ENCODE assay signal across 1 cellular context in the genomic region with DNA sequence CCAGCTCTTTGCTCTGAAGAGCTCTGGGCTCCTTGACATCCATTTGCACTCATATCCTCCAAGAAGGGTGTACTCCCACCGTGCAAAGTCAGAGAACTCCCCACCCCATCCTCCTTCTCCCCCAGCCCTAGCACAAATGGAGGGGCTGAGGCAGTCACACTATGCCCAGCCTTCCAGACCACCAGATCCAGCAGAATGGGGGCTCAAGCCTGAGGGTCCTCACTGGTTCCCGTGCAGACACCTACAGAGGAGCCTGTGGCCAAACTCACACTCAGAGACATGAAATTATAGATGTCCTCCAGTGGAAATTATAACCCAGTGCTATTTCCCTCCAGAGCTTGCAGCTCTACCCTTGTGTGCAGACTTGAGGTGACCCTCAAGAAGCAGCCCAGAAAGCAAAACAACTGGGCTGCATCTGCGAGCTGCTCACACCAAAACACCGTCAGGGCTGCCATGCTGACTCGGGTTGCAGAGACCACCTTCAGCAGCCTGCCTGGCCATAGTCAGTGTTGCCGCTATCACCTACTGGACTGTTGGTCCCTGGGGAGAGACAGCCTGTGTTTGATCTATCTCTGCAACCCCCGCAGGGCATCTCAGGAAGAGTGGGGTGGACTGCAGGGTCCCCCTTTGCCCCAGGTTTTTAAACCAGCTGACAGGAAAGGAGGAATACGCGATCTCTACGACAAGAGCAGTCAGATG.
TF ChIP-seq lines count a peak whose summit lies in the region.

No MANE protein-coding gene starts in this region.

TF ChIP-seq in neural cell, 6 proteins besides CTCF, POLR2A, EP300 and RAD21 (continued from another document):
- TF ChIP-seq EZH2 (IDR thresholded peaks at IDR 0.05; ENCODE audit: borderline replicate concordance, insufficient read depth, low read length, poor library complexity, severe bottlenecking) = no peak
